ENCODE assay signal across 10 cellular contexts in the genomic region with DNA sequence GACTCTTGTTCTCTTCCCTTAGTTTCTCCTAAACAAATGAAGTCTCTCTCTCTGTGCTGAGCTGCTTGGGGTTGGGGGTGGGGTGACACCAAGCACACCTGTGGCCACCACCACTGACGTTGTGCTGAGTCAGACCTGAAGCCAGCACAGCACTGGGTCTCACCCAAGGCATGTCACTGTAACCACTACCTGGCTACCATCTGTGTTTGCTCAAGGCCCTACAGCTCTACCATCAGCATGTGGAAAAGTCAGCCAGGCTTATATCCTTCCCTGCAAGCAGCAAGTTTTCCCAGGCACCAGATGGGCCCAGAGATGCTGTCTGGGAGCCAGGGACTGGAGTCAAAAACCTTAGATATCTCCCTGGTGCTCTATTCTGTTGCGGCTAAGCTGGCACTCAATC. TPM values are rescaled to one million over a fixed set of nuclear protein-coding genes. Genes with fewer than 3 reads are reported as not detected.
DNase-seq lines count a peak whose midpoint lies in the region; ATAC-seq and TF ChIP-seq lines count a peak whose summit lies in the region.
"Had no signal": no experiment of that assay in that cellular context is flagged by ENCODE, and none has a peak within 500 bp of the region (broad histone marks: within the 10 kb centered on the region; RNA-seq: fewer than 3 reads in every experiment).

No MANE protein-coding gene starts in this region.

- no peak overlapping the region for H3K27ac Mint-ChIP-seq in activated T-cell treated with anti-CD3 and anti-CD28 coated beads, Interleukin-2, amount 50 U/mL, for 72 hours

- H3K36me3 Mint-ChIP-seq in activated T-cell treated with anti-CD3 and anti-CD28 coated beads, Interleukin-2, amount 50 U/mL, for 72 hours (ENCODE audit: insufficient read depth in 2 of 2) = no peaks in the 10 kb centered on the region

- no peaks in the 10 kb centered on the region for H3K9me2 ChIP-seq in GM23248 (ENCODE audit: insufficient read depth)

- no peak overlapping the region for H3K4me3 Mint-ChIP-seq in activated T-cell treated with anti-CD3 and anti-CD28 coated beads, Interleukin-2, amount 50 U/mL, for 72 hours

- no peak overlapping the region for H3K4me3 ChIP-seq in GM06990 (replicated peaks; ENCODE audit: low read depth, low read length)
- H3K4me3 ChIP-seq in SJCRH30 = no peak overlapping the region
- no peak overlapping the region for H3K4me3 ChIP-seq in gastrocnemius medialis
- H3K4me3 ChIP-seq in GM23248 = no peak overlapping the region

- intact Hi-C loops in gastrocnemius medialis (cut with DNase I; ENCODE audit: low total_unique reads) = no loop called here

- TF ChIP-seq POLR2A in gastrocnemius medialis (IDR thresholded peaks at IDR 0.05) = no peak

- TF ChIP-seq CTCF in GM06990 (IDR thresholded peaks at IDR 0.05; ENCODE audit: insufficient read depth, low read length, poor library complexity, severe bottlenecking) = no peak
- TF ChIP-seq CTCF in gastrocnemius medialis (IDR thresholded peaks at IDR 0.05 in 4 of 5, conservative IDR thresholded peaks at IDR 0.05 in 1 of 5) = no peak

- no peak overlapping the region for H3K4me2 ChIP-seq in GM23248 (ENCODE audit: unreplicated experiment)

- ATAC-seq in GM19351 (IDR thresholded peaks at IDR 0.05; ENCODE audit: unreplicated experiment) (peak; percentile 80), HG03095 (IDR thresholded peaks at IDR 0.05; ENCODE audit: unreplicated experiment) (peak; percentile 52), gastrocnemius medialis (no peak)
- ATAC-seq in activated T-cell treated with anti-CD3 and anti-CD28 coated beads, Interleukin-2, amount 50 U/mL, for 72 hours (replicated peaks in 1 of 2) = peak; percentile 95 to 97

- 75 to 84% methylated on average over 2 of the region's 2 CpGs for WGBS in GM23248 (ENCODE audit: low coverage in 1 of 2, low lambda C conversion rate in 2 of 2, missing lambda C conversion rate in 2 of 2), 2 experiments

- H3K9me3 ChIP-seq in SJCRH30 (replicated peaks) (no peaks in the 10 kb centered on the region), gastrocnemius medialis (no peaks in the 10 kb centered on the region), GM23248 (ENCODE audit: low read depth) (no peaks in the 10 kb centered on the region)

- in situ Hi-C loops in gastrocnemius medialis (cut with MboI; ENCODE audit: low sequenced_read_pairs in 4 of 4) = no loop called here
- in situ Hi-C loops in GM23248 (cut with MboI) = no loop called here

- peaks cover 28% of the 10 kb centered on the region for H3K27me3 Mint-ChIP-seq in activated T-cell treated with anti-CD3 and anti-CD28 coated beads, Interleukin-2, amount 50 U/mL, for 72 hours (ENCODE audit: low read depth)

- H3K4me1 ChIP-seq in SJCRH30 (peaks cover 11% of the 10 kb centered on the region; the same call in 1 of the 2 replicates), gastrocnemius medialis (no peaks in the 10 kb centered on the region), GM23248 (ENCODE audit: insufficient read depth) (peaks cover 18% of the 10 kb centered on the region)

- no peak overlapping the region for H3K9ac ChIP-seq in GM23248

- peaks cover 26% of the 10 kb centered on the region for H3F3A ChIP-seq in GM23248 (ENCODE audit: insufficient read depth)

- no peak overlapping the region for H2AFZ ChIP-seq in GM23248

- no peaks in the 10 kb centered on the region for H3K79me2 ChIP-seq in GM23248 (ENCODE audit: insufficient read depth)

- H3K36me3 ChIP-seq in GM06990 (ENCODE audit: control insufficient read depth, insufficient read depth, low read length) (no peaks in the 10 kb centered on the region), SJCRH30 (no peaks in the 10 kb centered on the region), gastrocnemius medialis (no peaks in the 10 kb centered on the region), GM23248 (ENCODE audit: low read depth) (no peaks in the 10 kb centered on the region)

- peak; percentile 73 for DNase-seq in GM06990 (ENCODE audit: extremely low read depth, insufficient read length)
- peak; percentile 65 to 73 for DNase-seq in activated T-cell treated with anti-CD3 and anti-CD28 coated beads, Interleukin-2, amount 50 U/mL, for 72 hours
- DNase-seq in SJCRH30 = no peak
- DNase-seq in gastrocnemius medialis = no peak
- no peak for DNase-seq in GM23248
- no peak for DNase-seq in effector CD4-positive, alpha-beta T cell
- DNase-seq: GDM1 had no signal

- no peaks in the 10 kb centered on the region for H3K27me3 ChIP-seq in GM06990 (replicated peaks; ENCODE audit: control insufficient read depth, insufficient read depth, low read length)
- H3K27me3 ChIP-seq in SJCRH30 = no peaks in the 10 kb centered on the region
- no peaks in the 10 kb centered on the region for H3K27me3 ChIP-seq in gastrocnemius medialis
- H3K27me3 ChIP-seq in GM23248 (replicated peaks; ENCODE audit: insufficient read depth) = no peaks in the 10 kb centered on the region

- H4K20me1 ChIP-seq in GM23248 (ENCODE audit: insufficient read depth) = no peaks in the 10 kb centered on the region

- no peaks in the 10 kb centered on the region for H3K9me3 Mint-ChIP-seq in activated T-cell treated with anti-CD3 and anti-CD28 coated beads, Interleukin-2, amount 50 U/mL, for 72 hours

- peaks cover 8% of the 10 kb centered on the region for H3K4me1 Mint-ChIP-seq in activated T-cell treated with anti-CD3 and anti-CD28 coated beads, Interleukin-2, amount 50 U/mL, for 72 hours (ENCODE audit: low read depth)

- no peak overlapping the region for H3K27ac ChIP-seq in SJCRH30
- no peak overlapping the region for H3K27ac ChIP-seq in gastrocnemius medialis
- no peak overlapping the region for H3K27ac ChIP-seq in GM23248

RNA-seq across cellular contexts. Expression of a gene that starts 6.9 kb away (rescaled TPM):
- total RNA-seq in activated T-cell treated with anti-CD3 and anti-CD28 coated beads, Interleukin-2, amount 50 U/mL, for 72 hours = 1 to 10 TPM in 1 of 2 donors, under 1 TPM in 1; 0.62 to 2.9 TPM
- not detected in 2 replicates for total RNA-seq in SJCRH30 (2014; rRNA removed; shearing (Covaris generic))
- total RNA-seq in gastrocnemius medialis = under 1 TPM in 1 of 4 donors, not detected in 3; 0.97 TPM
- total RNA-seq in GM23248 (2014; rRNA removed; shearing (Covaris generic)) = not detected in 2 replicates
- polyA plus RNA-seq in GM23248 (2016; fragmentation: Nextera tagmentation; extraction: Ambion mirVana) = not detected in 2 replicates

RNA-seq across cellular contexts. Expression of a gene that starts 9.1 kb away (rescaled TPM):
- 1 to 10 TPM in 1 of 2 donors, under 1 TPM in 1; 0.94 to 2.7 TPM for total RNA-seq in activated T-cell treated with anti-CD3 and anti-CD28 coated beads, Interleukin-2, amount 50 U/mL, for 72 hours
- total RNA-seq in SJCRH30 (2014; rRNA removed; shearing (Covaris generic)) = not detected in 2 replicates
- 1 to 10 TPM in 1 of 4 donors, under 1 TPM in 2, not detected in 1; 0.40 to 1.6 (median 0.46) TPM for total RNA-seq in gastrocnemius medialis
- not detected in 2 replicates for total RNA-seq in GM23248 (2014; rRNA removed; shearing (Covaris generic))
- not detected in 2 replicates for polyA plus RNA-seq in GM23248 (2016; fragmentation: Nextera tagmentation; extraction: Ambion mirVana)

RNA-seq across cellular contexts. Expression of a gene that starts 19.5 kb away (rescaled TPM):
- under 1 TPM in 1 of 2 donors, not detected in 1; 0.19 TPM for total RNA-seq in activated T-cell treated with anti-CD3 and anti-CD28 coated beads, Interleukin-2, amount 50 U/mL, for 72 hours
- not detected in 2 replicates for total RNA-seq in SJCRH30 (2014; rRNA removed; shearing (Covaris generic))
- not detected for total RNA-seq in gastrocnemius medialis
- total RNA-seq in GM23248 (2014; rRNA removed; shearing (Covaris generic)) = not detected in 2 replicates
- not detected in 2 replicates for polyA plus RNA-seq in GM23248 (2016; fragmentation: Nextera tagmentation; extraction: Ambion mirVana)
- total RNA-seq: mesenteric fat pad had no signal

RNA-seq across cellular contexts. Expression of a gene that starts 25.6 kb away (rescaled TPM):
- total RNA-seq in activated T-cell treated with anti-CD3 and anti-CD28 coated beads, Interleukin-2, amount 50 U/mL, for 72 hours = 10 to 100 TPM; 42.4 to 46.4 TPM
- 63.3 and 67.7 TPM in 2 replicates for total RNA-seq in SJCRH30 (2014; rRNA removed; shearing (Covaris generic))
- 10 to 100 TPM; 23.5 to 46.0 (median 29.4) TPM for total RNA-seq in gastrocnemius medialis
- total RNA-seq in GM23248 (2014; rRNA removed; shearing (Covaris generic)) = 34.2 and 68.8 TPM in 2 replicates
- polyA plus RNA-seq in GM23248 (2016; fragmentation: Nextera tagmentation; extraction: Ambion mirVana) = 69.5 and 76.2 TPM in 2 replicates

RNA-seq across cellular contexts. Expression of a gene that starts 58.1 kb away (rescaled TPM):
- not detected for total RNA-seq in activated T-cell treated with anti-CD3 and anti-CD28 coated beads, Interleukin-2, amount 50 U/mL, for 72 hours
- 6.0 TPM in 2 replicates for total RNA-seq in SJCRH30 (2014; rRNA removed; shearing (Covaris generic))
- 10 to 100 TPM; 55.2 to 91.0 (median 83.4) TPM for total RNA-seq in gastrocnemius medialis
- not detected in 2 replicates for total RNA-seq in GM23248 (2014; rRNA removed; shearing (Covaris generic))
- not detected in 2 replicates for polyA plus RNA-seq in GM23248 (2016; fragmentation: Nextera tagmentation; extraction: Ambion mirVana)
- total RNA-seq: mesenteric fat pad had no signal

Comparison
In these comparisons a context has a peak if more than half of its experiments do, and no peak if none do; other contexts are left out.
1. DNase-seq: peak in GM06990 (single experiment) and activated T-cell treated with anti-CD3 and anti-CD28 coated beads, Interleukin-2, amount 50 U/mL, for 72 hours (2 of 2); none in SJCRH30 (0 of 2), gastrocnemius medialis (0 of 2), GM23248 (single experiment) and effector CD4-positive, alpha-beta T cell (single experiment).
2. ATAC-seq: peak in GM19351 (single experiment), HG03095 (single experiment) and activated T-cell treated with anti-CD3 and anti-CD28 coated beads, Interleukin-2, amount 50 U/mL, for 72 hours (2 of 2); none in gastrocnemius medialis (0 of 2).